13 cellular contexts compared by ENCODE assay signal in the genomic region with DNA sequence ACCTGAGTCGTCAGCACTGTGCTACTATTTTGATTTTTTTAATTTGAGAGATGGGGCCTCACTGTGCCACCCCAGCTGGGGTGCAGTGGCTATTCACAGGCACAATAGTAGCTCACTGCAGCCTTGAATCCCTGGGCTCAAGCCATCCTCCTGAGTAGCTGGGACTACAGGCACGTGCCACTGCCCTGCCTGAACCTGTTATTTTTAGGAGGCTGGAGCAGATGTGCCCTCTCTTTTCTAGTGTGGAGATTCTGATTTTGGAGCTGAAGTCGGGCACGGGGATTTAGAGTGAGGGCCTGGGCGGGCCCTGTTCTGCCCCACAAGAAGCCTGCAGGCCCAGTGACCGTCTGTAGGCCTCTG. TPM values are rescaled to one million over a fixed set of nuclear protein-coding genes. Genes with fewer than 3 reads are reported as not detected.
DNase-seq lines count a peak whose midpoint lies in the region; ATAC-seq and TF ChIP-seq lines count a peak whose summit lies in the region.
"Had no signal": no experiment of that assay in that cellular context is flagged by ENCODE, and none has a peak within 500 bp of the region (broad histone marks: within the 10 kb centered on the region; RNA-seq: fewer than 3 reads in every experiment).

No MANE protein-coding gene starts in this region.

- H3F3A ChIP-seq in GM23338 (replicated peaks; ENCODE audit: low read depth) = no peaks in the 10 kb centered on the region
- H3F3A ChIP-seq in smooth muscle cell (ENCODE audit: low read depth) = no peaks in the 10 kb centered on the region

- H3K27ac ChIP-seq in GM23338 (ENCODE audit: low read depth) (no peak overlapping the region), heart left ventricle (peak overlapping the region in 11 of 12 donors; percentile 11 to 88 (median 47)), smooth muscle cell (ENCODE audit: low read depth) (peak overlapping the region; percentile 82)
- H3K27ac ChIP-seq: parathyroid adenoma had no signal

- no peaks in the 10 kb centered on the region for H4K20me1 ChIP-seq in GM23338 (replicated peaks; ENCODE audit: insufficient read depth)
- H4K20me1 ChIP-seq in smooth muscle cell (ENCODE audit: low read depth) = no peaks in the 10 kb centered on the region

- H3K27me3 Mint-ChIP-seq in GM23338 (ENCODE audit: insufficient read depth, low read depth, poor library complexity) (peaks cover 10% of the 10 kb centered on the region), mesothelial cell of epicardium (ENCODE audit: low read depth) (no peaks in the 10 kb centered on the region)
- no peaks in the 10 kb centered on the region for H3K27me3 Mint-ChIP-seq in activated CD4-positive, alpha-beta memory T cell treated with anti-CD3 and anti-CD28 coated beads, Interleukin-2, amount 10 ng/mL, durations not matched to agents 7 days and 5 days

- H2AFZ ChIP-seq in GM23338 = no peak overlapping the region
- H2AFZ ChIP-seq in smooth muscle cell (ENCODE audit: low read depth) = no peak overlapping the region
- H2AFZ ChIP-seq: parathyroid adenoma had no signal

- no peak overlapping the region for H3K4me3 ChIP-seq in GM23338
- no peak overlapping the region for H3K4me3 ChIP-seq in heart left ventricle
- H3K4me3 ChIP-seq in smooth muscle cell = no peak overlapping the region

- H3K4me1 ChIP-seq in GM23338 (ENCODE audit: insufficient read depth) (no peaks in the 10 kb centered on the region), heart left ventricle (peaks cover 0 to 35% (median 14%) of the 10 kb centered on the region in 12 donors), smooth muscle cell (ENCODE audit: low read depth) (no peaks in the 10 kb centered on the region)
- H3K4me1 ChIP-seq: parathyroid adenoma had no signal

- H3K9me3 Mint-ChIP-seq in GM23338 = peaks cover 3% of the 10 kb centered on the region; the same call in 2 of the 3 replicates
- H3K9me3 Mint-ChIP-seq in activated CD4-positive, alpha-beta memory T cell treated with anti-CD3 and anti-CD28 coated beads, Interleukin-2, amount 10 ng/mL, durations not matched to agents 7 days and 5 days = no peaks in the 10 kb centered on the region
- H3K9me3 Mint-ChIP-seq in mesothelial cell of epicardium = no peaks in the 10 kb centered on the region

- H3K27me3 ChIP-seq in GM23338 (ENCODE audit: insufficient read depth) (no peaks in the 10 kb centered on the region), heart left ventricle (no peaks in the 10 kb centered on the region), smooth muscle cell (ENCODE audit: low read depth) (no peaks in the 10 kb centered on the region)

- H3K9me3 ChIP-seq in heart left ventricle (no peaks in the 10 kb centered on the region), smooth muscle cell (replicated peaks; ENCODE audit: low read depth) (no peaks in the 10 kb centered on the region)

- H3K4me1 Mint-ChIP-seq in GM23338 (no peaks in the 10 kb centered on the region; the same call in 2 of the 3 replicates), mesothelial cell of epicardium (no peaks in the 10 kb centered on the region)
- H3K4me1 Mint-ChIP-seq in activated CD4-positive, alpha-beta memory T cell treated with anti-CD3 and anti-CD28 coated beads, Interleukin-2, amount 10 ng/mL, durations not matched to agents 7 days and 5 days = peaks cover 51% of the 10 kb centered on the region

- no peak for TF ChIP-seq POLR2A in heart left ventricle (IDR thresholded peaks at IDR 0.05)

- intact Hi-C loops in heart left ventricle (cut with DNase I) = no loop called here

- TF ChIP-seq CTCF in GM23338 (conservative IDR thresholded peaks at IDR 0.05; ENCODE audit: low read depth in 2 of 2) (no peak), heart left ventricle (IDR thresholded peaks at IDR 0.05) (no peak), smooth muscle cell (IDR thresholded peaks at IDR 0.05; ENCODE audit: borderline replicate concordance, insufficient read depth, poor library complexity, severe bottlenecking) (no peak), mesothelial cell of epicardium (IDR thresholded peaks at IDR 0.05; ENCODE audit: unreplicated experiment) (no peak)

- CTCF ChIA-PET in activated CD4-positive, alpha-beta memory T cell treated with anti-CD3 and anti-CD28 coated beads, Interleukin-2, amount 10 ng/mL, durations not matched to agents 7 days and 5 days (lab: Charles Lee) = no interaction called here

- DNase-seq in GM23338 (ENCODE audit: low spot score) = no peak
- DNase-seq in activated CD4-positive, alpha-beta memory T cell treated with anti-CD3 and anti-CD28 coated beads, Interleukin-2, amount 10 ng/mL, durations not matched to agents 7 days and 5 days = no peak
- peak in 2 of 5 donors; percentile 10 to 16 for DNase-seq in heart left ventricle
- no peak for DNase-seq in smooth muscle cell (lab: John Stamatoyannopoulos, UW; ENCODE audit: unreplicated experiment)
- DNase-seq in mesothelial cell of epicardium (ENCODE audit: low spot score in 2 of 2, unreplicated experiment in 2 of 2) = no peak
- DNase-seq in hypothalamus (lab: John Stamatoyannopoulos, UW) = no peak
- DNase-seq in GM19238 (ENCODE audit: insufficient read length, low spot score) = no peak
- DNase-seq: NCI-H1417, NCI-H526 had no signal

- H3K79me2 ChIP-seq in GM23338 (replicated peaks; ENCODE audit: insufficient read depth) (no peaks in the 10 kb centered on the region), smooth muscle cell (ENCODE audit: low read depth) (no peaks in the 10 kb centered on the region)
- H3K79me2 ChIP-seq: parathyroid adenoma had no signal

- peak overlapping the region; percentile 36 for H3K9ac ChIP-seq in smooth muscle cell (ENCODE audit: low read depth)
- H3K9ac ChIP-seq: parathyroid adenoma had no signal

- H3K36me3 ChIP-seq in GM23338 (ENCODE audit: insufficient read depth) = peaks cover 29% of the 10 kb centered on the region
- H3K36me3 ChIP-seq in heart left ventricle = peaks cover 0 to 79% (median 68%) of the 10 kb centered on the region in 9 donors
- peaks cover 9% of the 10 kb centered on the region for H3K36me3 ChIP-seq in smooth muscle cell (ENCODE audit: low read depth)

- WGBS in heart left ventricle, 4 donors = 62 to 74% (median 69%) methylated on average over 6 of the region's 6 CpGs
- WGBS in smooth muscle cell (ENCODE audit: low lambda C conversion rate) = 81% methylated on average over 6 of the region's 6 CpGs

- POLR2A ChIA-PET in activated CD4-positive, alpha-beta memory T cell treated with anti-CD3 and anti-CD28 coated beads, Interleukin-2, amount 10 ng/mL, durations not matched to agents 7 days and 5 days (lab: Charles Lee) = interaction anchor here (1.3 kb wide), 1 partner anchor 35 kb away, joined by 5 read pairs; a partner anchor contains a TSS

- no peaks in the 10 kb centered on the region for H3K9me2 ChIP-seq in GM23338 (ENCODE audit: insufficient read depth)

- H3K4me3 Mint-ChIP-seq in GM23338 (no peak overlapping the region), mesothelial cell of epicardium (no peak overlapping the region)
- no peak overlapping the region for H3K4me3 Mint-ChIP-seq in activated CD4-positive, alpha-beta memory T cell treated with anti-CD3 and anti-CD28 coated beads, Interleukin-2, amount 10 ng/mL, durations not matched to agents 7 days and 5 days

- H3K4me2 ChIP-seq in GM23338 (no peak overlapping the region), smooth muscle cell (no peak overlapping the region)

- ATAC-seq in GM23338 = no peak
- ATAC-seq in heart left ventricle = peak in 3 of 4 donors; percentile 45 to 58 (median 58)
- no peak for ATAC-seq in GM19397 (IDR thresholded peaks at IDR 0.05; ENCODE audit: unreplicated experiment)

- H3K36me3 Mint-ChIP-seq in GM23338 (ENCODE audit: low read depth) (peaks cover 93% of the 10 kb centered on the region), mesothelial cell of epicardium (peaks cover 31% of the 10 kb centered on the region)
- peaks cover 80% of the 10 kb centered on the region for H3K36me3 Mint-ChIP-seq in activated CD4-positive, alpha-beta memory T cell treated with anti-CD3 and anti-CD28 coated beads, Interleukin-2, amount 10 ng/mL, durations not matched to agents 7 days and 5 days (ENCODE audit: low read depth)

- H3K27ac Mint-ChIP-seq in GM23338 (peak overlapping the region; percentile 75; the same call in 1 of the 2 replicates), mesothelial cell of epicardium (no peak overlapping the region)
- peak overlapping the region; percentile 38 for H3K27ac Mint-ChIP-seq in activated CD4-positive, alpha-beta memory T cell treated with anti-CD3 and anti-CD28 coated beads, Interleukin-2, amount 10 ng/mL, durations not matched to agents 7 days and 5 days

TF ChIP-seq in GM23338, 12 proteins besides CTCF, POLR2A, EP300 and RAD21 (continues in another document):
- TF ChIP-seq CREB1 (CRISPR knock-in tag; IDR thresholded peaks at IDR 0.05; ENCODE audit: low read depth) (no peak), NANOG (IDR thresholded peaks at IDR 0.05; ENCODE audit: borderline replicate concordance) (no peak), POLR2AphosphoS5 (IDR thresholded peaks at IDR 0.05; ENCODE audit: low read depth) (no peak)

RNA-seq across cellular contexts. Expression of a gene that starts 17.3 kb away (rescaled TPM):
- total RNA-seq in GM23338 (2014; rRNA removed; shearing (Covaris generic)) = not detected in 2 replicates
- polyA plus RNA-seq in GM23338 (2016; fragmentation: Nextera tagmentation; extraction: Ambion mirVana) (not detected in 2 replicates), heart left ventricle (not detected), smooth muscle cell (0.59 TPM in 1 of 2 replicates, not detected in the other)
- not detected for total RNA-seq in activated CD4-positive, alpha-beta memory T cell treated with anti-CD3 and anti-CD28 coated beads, Interleukin-2, amount 10 ng/mL, durations not matched to agents 7 days and 5 days
- total RNA-seq in heart left ventricle (not detected), smooth muscle cell (not detected in 2 replicates), mesothelial cell of epicardium (0.14 TPM in 1 of 3 replicates, not detected in the others)
- total RNA-seq: bronchial epithelial cell, kidney epithelial cell had no signal

RNA-seq across cellular contexts. Expression of a gene that starts 34.2 kb away (rescaled TPM):
- total RNA-seq in GM23338 (2014; rRNA removed; shearing (Covaris generic)) = 206 TPM in 2 replicates
- 65.6 and 67.3 TPM in 2 replicates for polyA plus RNA-seq in GM23338 (2016; fragmentation: Nextera tagmentation; extraction: Ambion mirVana)
- total RNA-seq in activated CD4-positive, alpha-beta memory T cell treated with anti-CD3 and anti-CD28 coated beads, Interleukin-2, amount 10 ng/mL, durations not matched to agents 7 days and 5 days = 1 to 10 TPM; 8.2 to 8.9 TPM
- total RNA-seq in heart left ventricle = 10 to 100 TPM; 10.2 to 34.2 (median 20.1) TPM
- polyA plus RNA-seq in heart left ventricle = 10 to 100 TPM; 23.9 to 26.3 TPM
- 19.9 and 27.5 TPM in 2 replicates for total RNA-seq in smooth muscle cell
- 24.9 and 31.8 TPM in 2 replicates for polyA plus RNA-seq in smooth muscle cell
- 102 to 103 TPM (median 102 TPM) in 3 replicates for total RNA-seq in mesothelial cell of epicardium

RNA-seq across cellular contexts. Expression of a gene that starts 35.9 kb away (rescaled TPM):
- total RNA-seq in GM23338 (2014; rRNA removed; shearing (Covaris generic)) = 13.1 and 15.9 TPM in 2 replicates
- polyA plus RNA-seq in GM23338 (2016; fragmentation: Nextera tagmentation; extraction: Ambion mirVana) = 7.8 and 8.5 TPM in 2 replicates
- total RNA-seq in activated CD4-positive, alpha-beta memory T cell treated with anti-CD3 and anti-CD28 coated beads, Interleukin-2, amount 10 ng/mL, durations not matched to agents 7 days and 5 days = 1 to 10 TPM; 6.1 to 6.9 TPM
- 10 to 100 TPM in 1 of 9 donors, 1 to 10 TPM in 8; 4.0 to 10.2 (median 6.1) TPM for total RNA-seq in heart left ventricle
- polyA plus RNA-seq in heart left ventricle = 1 to 10 TPM; 4.7 to 7.4 TPM
- 8.8 and 9.8 TPM in 2 replicates for total RNA-seq in smooth muscle cell
- 15.8 and 15.9 TPM in 2 replicates for polyA plus RNA-seq in smooth muscle cell
- 12.7 to 13.8 TPM (median 12.9 TPM) in 3 replicates for total RNA-seq in mesothelial cell of epicardium

Comparison
In these comparisons a context has a peak if more than half of its experiments do, and no peak if none do; other contexts are left out.
1. ATAC-seq: peak in heart left ventricle (3 of 4); none in GM23338 (single experiment) and GM19397 (single experiment).